ENCODE assay signal across 34 cellular contexts in genomic region chr5:5069851-5070250, GRCh38.
"Had no signal": no experiment of that assay in that cellular context is flagged by ENCODE, and none has a peak within 500 bp of the region (broad histone marks: within the 10 kb centered on the region; RNA-seq: fewer than 3 reads in every experiment).

No MANE protein-coding gene starts in this region.

- H3K4me3 Mint-ChIP-seq: activated B cell treated with CpG ODN at 0.5 μM for 24 hours; activated CD4-positive, alpha-beta memory T cell treated with anti-CD3 and anti-CD28 coated beads for 36 hours; activated naive CD8-positive, alpha-beta T cell treated with anti-CD3 and anti-CD28 coated beads for 36 hours; activated T-cell treated with anti-CD3 and anti-CD28 coated beads, Interleukin-2, amount 50 U/mL, for 4 hours; activated T-helper 17 cell treated with anti-CD3 and anti-CD28 coated beads, Interleukin-2, amount 50 U/mL, for 72 hours had no signal

- H3K4me1 Mint-ChIP-seq: activated B cell treated with CpG ODN at 0.5 μM for 24 hours; activated naive CD8-positive, alpha-beta T cell treated with anti-CD3 and anti-CD28 coated beads for 36 hours; activated T-helper 17 cell treated with anti-CD3 and anti-CD28 coated beads, Interleukin-2, amount 50 U/mL, for 72 hours had no signal

- FAIRE-seq: K562 had no signal

- DNase-seq: activated B cell treated with CpG ODN at 0.5 μM for 24 hours; activated CD4-positive, alpha-beta memory T cell treated with anti-CD3 and anti-CD28 coated beads for 36 hours; activated CD4-positive, alpha-beta T cell treated with anti-CD3 and anti-CD28 coated beads for 4 hours; activated CD4-positive, alpha-beta T cell treated with anti-CD3 and anti-CD28 coated beads, Interleukin-2, amount 50 U/mL, for 1 hour; activated CD4-positive, CD25-positive, alpha-beta regulatory T cell treated with anti-CD3 and anti-CD28 coated beads, Interleukin-2, amount 50 U/mL, for 72 hours; activated CD8-positive, alpha-beta memory T cell treated with anti-CD3 and anti-CD28 coated beads, Interleukin-2, amount 50 U/mL, for 4 hours; activated effector memory CD4-positive, alpha-beta T cell treated with anti-CD3 and anti-CD28 coated beads, Interleukin-2, amount 50 U/mL, for 16 hours; activated naive CD4-positive, alpha-beta T cell; activated naive CD4-positive, alpha-beta T cell treated with anti-CD3 and anti-CD28 coated beads, Interleukin-2, amount 50 U/mL, for 16 hours; activated naive CD8-positive, alpha-beta T cell treated with anti-CD3 and anti-CD28 coated beads for 36 hours; activated T-cell treated with anti-CD3 and anti-CD28 coated beads for 4 hours; activated T-cell treated with anti-CD3 and anti-CD28 coated beads, Interleukin-2, amount 50 U/mL, for 4 hours; amygdala; body of pancreas; NCI-H1105; NCI-H1417 treated with DMSO at 0.1 percent for 48 hours; NCI-H187 treated with DMSO at 0.1 percent for 48 hours; NCI-H2081; NCI-H345; NCI-H524 treated with DMSO at 0.1 percent for 48 hours; PC-3; Peyer's patch; SIG-M5; SW 1271; T-helper 1 cell; T-helper 2 cell; T-helper 9 cell had no signal

- H3K9me3 ChIP-seq: ascending aorta, body of pancreas, breast epithelium, Peyer's patch had no signal

- ATAC-seq: activated T-cell treated with anti-CD3 and anti-CD28 coated beads, Interleukin-2, amount 50 U/mL, for 4 hours; activated T-helper 17 cell treated with anti-CD3 and anti-CD28 coated beads, Interleukin-2, amount 50 U/mL, for 72 hours; body of pancreas; K562; PC-3; Right ventricle myocardium inferior had no signal

- H3K27ac ChIP-seq: ascending aorta, body of pancreas, breast epithelium, Peyer's patch, RWPE1, VCaP had no signal

- H3K27me3 Mint-ChIP-seq: activated B cell treated with CpG ODN at 0.5 μM for 24 hours; activated CD4-positive, alpha-beta memory T cell treated with anti-CD3 and anti-CD28 coated beads for 36 hours; activated naive CD8-positive, alpha-beta T cell treated with anti-CD3 and anti-CD28 coated beads for 36 hours; activated T-helper 17 cell treated with anti-CD3 and anti-CD28 coated beads, Interleukin-2, amount 50 U/mL, for 72 hours had no signal

- H3K27me3 ChIP-seq: ascending aorta, body of pancreas, breast epithelium, Peyer's patch had no signal

- H3K4me1 ChIP-seq: ascending aorta, body of pancreas, breast epithelium, Peyer's patch had no signal

- H3K27ac Mint-ChIP-seq: activated B cell treated with CpG ODN at 0.5 μM for 24 hours; activated CD4-positive, alpha-beta memory T cell treated with anti-CD3 and anti-CD28 coated beads for 36 hours; activated naive CD8-positive, alpha-beta T cell treated with anti-CD3 and anti-CD28 coated beads for 36 hours; activated T-helper 17 cell treated with anti-CD3 and anti-CD28 coated beads, Interleukin-2, amount 50 U/mL, for 72 hours had no signal

- H3K36me3 Mint-ChIP-seq: activated CD4-positive, alpha-beta memory T cell treated with anti-CD3 and anti-CD28 coated beads for 36 hours; activated naive CD8-positive, alpha-beta T cell treated with anti-CD3 and anti-CD28 coated beads for 36 hours had no signal

- H3K36me3 ChIP-seq: ascending aorta, breast epithelium, Peyer's patch had no signal

- H3K9me3 Mint-ChIP-seq: activated B cell treated with CpG ODN at 0.5 μM for 24 hours; activated CD4-positive, alpha-beta memory T cell treated with anti-CD3 and anti-CD28 coated beads for 36 hours had no signal

- H3K4me3 ChIP-seq: ascending aorta, body of pancreas, breast epithelium, K562, Peyer's patch had no signal
